Comparison of ENCODE assay signal across 10 cellular contexts in the genomic region with DNA sequence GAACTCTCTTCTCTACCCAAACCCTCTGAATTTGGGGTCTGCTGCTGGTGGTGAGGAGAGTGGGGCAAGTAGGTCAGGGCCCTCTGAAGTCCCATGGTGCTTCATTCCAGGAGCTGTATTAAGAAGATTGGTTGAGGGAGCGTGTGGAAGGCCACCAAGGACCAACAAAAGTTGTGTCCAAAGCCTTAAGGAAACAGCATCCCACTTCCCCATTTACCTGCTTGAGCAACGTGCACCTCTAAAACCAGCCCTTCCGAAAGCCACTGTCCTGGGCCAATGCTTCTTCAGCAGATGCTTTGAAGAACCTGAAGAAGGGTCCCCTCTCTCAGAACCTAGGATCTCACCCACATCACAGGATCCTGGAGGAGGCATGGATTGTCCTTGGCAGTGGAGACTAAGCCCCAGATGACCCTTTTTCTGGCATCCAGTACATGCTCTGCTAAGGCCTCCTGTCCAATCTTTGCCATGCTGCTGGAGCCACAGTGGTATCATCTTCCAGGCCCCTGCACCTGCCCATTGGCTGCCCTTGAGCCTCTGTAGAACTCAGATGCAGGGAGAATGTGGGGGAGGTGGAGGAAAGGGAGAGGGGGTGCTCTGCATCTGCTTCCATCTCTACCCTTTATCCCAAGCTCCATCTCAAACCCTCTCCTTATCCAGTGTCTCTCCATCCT. TPM values are rescaled to one million over a fixed set of nuclear protein-coding genes. Genes with fewer than 3 reads are reported as not detected.
DNase-seq lines count a peak whose midpoint lies in the region; ATAC-seq and TF ChIP-seq lines count a peak whose summit lies in the region.
"Had no signal": no experiment of that assay in that cellular context is flagged by ENCODE, and none has a peak within 500 bp of the region (broad histone marks: within the 10 kb centered on the region; RNA-seq: fewer than 3 reads in every experiment).

No MANE protein-coding gene starts in this region.

- H3K27me3 ChIP-seq in right cardiac atrium (ENCODE audit: control insufficient read depth, insufficient read depth) (no peaks in the 10 kb centered on the region), esophagus muscularis mucosa (no peaks in the 10 kb centered on the region), neutrophil (no peaks in the 10 kb centered on the region)

- 83% methylated on average over 3 of the region's 3 CpGs for WGBS in right cardiac atrium
- 92% methylated on average over 3 of the region's 3 CpGs for WGBS in esophagus muscularis mucosa

- H3K4me1 ChIP-seq in right cardiac atrium (ENCODE audit: control insufficient read depth, insufficient read depth, low read length) (peaks cover 29% of the 10 kb centered on the region), esophagus muscularis mucosa (peaks cover 100% of the 10 kb centered on the region in 4 donors), neutrophil (ENCODE audit: control insufficient read depth in 1 of 2, insufficient read depth in 1 of 2, low read depth in 1 of 2, low read length in 1 of 2) (peaks cover 60 to 71% of the 10 kb centered on the region in 2 experiments)

- ATAC-seq in right cardiac atrium (no peak), left cardiac atrium (no peak), GM18502 (IDR thresholded peaks at IDR 0.05; ENCODE audit: poor library complexity, unreplicated experiment) (no peak), omental fat pad (ENCODE audit: low FRiP score) (no peak)
- ATAC-seq: left colon had no signal

- intact Hi-C loops in right cardiac atrium (cut with DNase I), result no loop called here
- intact Hi-C loops in left cardiac atrium (cut with DNase I), result no loop called here
- intact Hi-C loops in esophagus muscularis mucosa (cut with DNase I), result loop anchor here (5.0 kb wide), 1 partner anchor 39 kb away; no protein-coding TSS in a partner anchor

- DNase-seq in right cardiac atrium, result no peak
- DNase-seq in left cardiac atrium, result no peak
- DNase-seq in esophagus muscularis mucosa (ENCODE audit: extremely low spot score), result no peak
- DNase-seq in NCI-H2227 treated with DMSO at 0.1 percent for 48 hours (lab: John Stamatoyannopoulos, UW), result no peak
- no peak for DNase-seq in KG1 (lab: John Stamatoyannopoulos, UW)
- no peak for DNase-seq in omental fat pad (ENCODE audit: low spot score)
- DNase-seq: AML-193 had no signal

- H3K9me3 ChIP-seq in right cardiac atrium (ENCODE audit: control insufficient read depth, low read length), result no peaks in the 10 kb centered on the region
- H3K9me3 ChIP-seq in esophagus muscularis mucosa, result no peaks in the 10 kb centered on the region
- H3K9me3 ChIP-seq in neutrophil, result no peaks in the 10 kb centered on the region

- peak overlapping the region; percentile 66 for H3K27ac ChIP-seq in right cardiac atrium (ENCODE audit: low read length)
- peak overlapping the region; percentile 88 to 99 (median 94) for H3K27ac ChIP-seq in esophagus muscularis mucosa (replicated peaks in 1 of 4)
- peak overlapping the region; percentile 77 for H3K27ac ChIP-seq in neutrophil

- TF ChIP-seq EP300 in esophagus muscularis mucosa (IDR thresholded peaks at IDR 0.05), result no peak

- TF ChIP-seq CTCF in esophagus muscularis mucosa (IDR thresholded peaks at IDR 0.05), result no peak
- no peak for TF ChIP-seq CTCF in neutrophil (IDR thresholded peaks at IDR 0.05)
- TF ChIP-seq CTCF in omental fat pad (IDR thresholded peaks at IDR 0.05), result no peak

- no peak for TF ChIP-seq POLR2A in esophagus muscularis mucosa (IDR thresholded peaks at IDR 0.05; ENCODE audit: low read depth)

- H3K36me3 ChIP-seq in esophagus muscularis mucosa, result no peaks in the 10 kb centered on the region
- no peaks in the 10 kb centered on the region for H3K36me3 ChIP-seq in neutrophil

- H3K4me3 ChIP-seq in right cardiac atrium (ENCODE audit: low read length) (no peak overlapping the region), esophagus muscularis mucosa (no peak overlapping the region), neutrophil (ENCODE audit: low read depth in 1 of 2, low read length in 1 of 2) (no peak overlapping the region)

RNA-seq across cellular contexts. Expression of a gene that starts 5.8 kb away (rescaled TPM):
- total RNA-seq in right cardiac atrium (10 to 100 TPM; 10.2 to 25.1 (median 18.8) TPM), left cardiac atrium (10 to 100 TPM; 17.1 to 19.5 TPM), esophagus muscularis mucosa (10 to 100 TPM in 3 of 4 donors, 1 to 10 TPM in 1; 6.1 to 24.2 (median 14.5) TPM), omental fat pad (1 to 10 TPM; 3.1 to 9.3 (median 7.0) TPM)
- polyA plus RNA-seq in right cardiac atrium, result 12.3 TPM

RNA-seq across cellular contexts. Expression of a gene that starts 15.5 kb away (rescaled TPM):
- total RNA-seq in right cardiac atrium (10 to 100 TPM; 53.6 to 57.3 (median 55.2) TPM), left cardiac atrium (10 to 100 TPM; 54.0 to 57.8 TPM), esophagus muscularis mucosa (10 to 100 TPM; 64.1 to 86.8 (median 72.2) TPM), omental fat pad (100 to 1,000 TPM in 1 of 4 donors, 10 to 100 TPM in 3; 50.2 to 139 (median 61.9) TPM)
- 44.8 TPM for polyA plus RNA-seq in right cardiac atrium

RNA-seq across cellular contexts. Expression of a gene that starts 34.1 kb away (rescaled TPM):
- 10 to 100 TPM; 50.2 to 56.7 (median 50.7) TPM for total RNA-seq in right cardiac atrium
- 23.4 TPM for polyA plus RNA-seq in right cardiac atrium
- 10 to 100 TPM; 49.6 to 53.1 TPM for total RNA-seq in left cardiac atrium
- total RNA-seq in esophagus muscularis mucosa, result 100 to 1,000 TPM in 2 of 4 donors, 10 to 100 TPM in 2; 77.2 to 103 (median 95.5) TPM
- 10 to 100 TPM; 36.6 to 77.6 (median 51.1) TPM for total RNA-seq in omental fat pad

RNA-seq across cellular contexts. Expression of a gene that starts 43.5 kb away (rescaled TPM):
- total RNA-seq in right cardiac atrium, result 10 to 100 TPM; 80.6 to 99.5 (median 95.9) TPM
- 73.3 TPM for polyA plus RNA-seq in right cardiac atrium
- 10 to 100 TPM; 54.4 to 77.9 TPM for total RNA-seq in left cardiac atrium
- 100 to 1,000 TPM in 2 of 4 donors, 10 to 100 TPM in 2; 69.7 to 112 (median 85.2) TPM for total RNA-seq in esophagus muscularis mucosa
- 10 to 100 TPM; 35.7 to 87.2 (median 55.2) TPM for total RNA-seq in omental fat pad

RNA-seq across cellular contexts. Expression of a gene that starts 52.0 kb away (rescaled TPM):
- total RNA-seq in right cardiac atrium, result 10 to 100 TPM; 54.3 to 60.5 (median 54.7) TPM
- polyA plus RNA-seq in right cardiac atrium, result 45.1 TPM
- 10 to 100 TPM; 44.0 to 56.4 TPM for total RNA-seq in left cardiac atrium
- 10 to 100 TPM; 33.6 to 43.6 (median 37.4) TPM for total RNA-seq in esophagus muscularis mucosa
- 10 to 100 TPM; 40.0 to 53.6 (median 49.2) TPM for total RNA-seq in omental fat pad
